9 cellular contexts compared by ENCODE assay signal in genomic region chr5:54469655-54470054, GRCh38. TPM values are rescaled to one million over a fixed set of nuclear protein-coding genes. Genes with fewer than 3 reads are reported as not detected.
A peak's percentile ranks its signal among the peaks of the same experiment; 100 is the strongest.
DNase-seq lines count a peak whose midpoint lies in the region; ATAC-seq and TF ChIP-seq lines count a peak whose summit lies in the region.
"Had no signal": no experiment of that assay in that cellular context is flagged by ENCODE, and none has a peak within 500 bp of the region (broad histone marks: within the 10 kb centered on the region; RNA-seq: fewer than 3 reads in every experiment).

No MANE protein-coding gene starts in this region.

- POLR2A ChIA-PET in CD8-positive, alpha-beta T cell (lab: Charles Lee): no interaction called here

- no peaks in the 10 kb centered on the region for H3K9me3 Mint-ChIP-seq in CD8-positive, alpha-beta T cell
- no peaks in the 10 kb centered on the region for H3K9me3 Mint-ChIP-seq in GM23338

- in situ Hi-C loops in G401 (cut with HindIII; ENCODE audit: low sequenced_read_pairs): no loop called here

- CTCF ChIA-PET in CD8-positive, alpha-beta T cell (lab: Charles Lee): interaction anchor here (0.9 to 3.3 kb wide), 2 partner anchors 13 to 20 kb away, joined by 3 to 18 read pairs; no protein-coding TSS in a partner anchor

- H3K9me2 ChIP-seq in GM23338 (ENCODE audit: insufficient read depth): no peaks in the 10 kb centered on the region

- H3K4me3 Mint-ChIP-seq in CD8-positive, alpha-beta T cell: peak overlapping the region; percentile 56
- H3K4me3 Mint-ChIP-seq in GM23338: no peak overlapping the region
- H3K4me3 Mint-ChIP-seq: activated naive CD8-positive, alpha-beta T cell had no signal

- H3K79me2 ChIP-seq in KMS-11 (ENCODE audit: insufficient read depth, low read depth): no peaks in the 10 kb centered on the region
- H3K79me2 ChIP-seq in GM23338 (replicated peaks; ENCODE audit: insufficient read depth): no peaks in the 10 kb centered on the region

- no peak overlapping the region for H3K4me3 ChIP-seq in CD8-positive, alpha-beta T cell (ENCODE audit: low read depth, low read length)
- H3K4me3 ChIP-seq in KMS-11 (IDR thresholded peaks at IDR 0.05; ENCODE audit: insufficient read depth, low read depth, low read length) (no peak overlapping the region), cardiac muscle cell (no peak overlapping the region), GM23338 (no peak overlapping the region)

- H3K4me1 Mint-ChIP-seq in CD8-positive, alpha-beta T cell (ENCODE audit: low read depth): peaks cover 2% of the 10 kb centered on the region
- no peaks in the 10 kb centered on the region for H3K4me1 Mint-ChIP-seq in GM23338

- H3K27ac Mint-ChIP-seq in CD8-positive, alpha-beta T cell: no peak overlapping the region
- no peak overlapping the region for H3K27ac Mint-ChIP-seq in GM23338
- H3K27ac Mint-ChIP-seq: activated naive CD8-positive, alpha-beta T cell had no signal

- H3K27me3 Mint-ChIP-seq in CD8-positive, alpha-beta T cell (ENCODE audit: low read depth): peaks cover 4% of the 10 kb centered on the region
- no peaks in the 10 kb centered on the region for H3K27me3 Mint-ChIP-seq in GM23338 (ENCODE audit: insufficient read depth, low read depth, poor library complexity)

- no peaks in the 10 kb centered on the region for H3K4me1 ChIP-seq in CD8-positive, alpha-beta T cell (ENCODE audit: insufficient read depth, low read length)
- peaks cover 28% of the 10 kb centered on the region for H3K4me1 ChIP-seq in KMS-11 (ENCODE audit: low read depth, poor library complexity, severe bottlenecking)
- peaks cover 36% of the 10 kb centered on the region for H3K4me1 ChIP-seq in cardiac muscle cell (ENCODE audit: low read depth)
- no peaks in the 10 kb centered on the region for H3K4me1 ChIP-seq in GM23338 (ENCODE audit: insufficient read depth)

- no peak for DNase-seq in CD8-positive, alpha-beta T cell
- peak in 1 of 2 donors; percentile 21 for DNase-seq in cardiac muscle cell (ENCODE audit: low read depth in 1 of 2, low spot score in 1 of 2)
- no peak for DNase-seq in SKM-1 (lab: John Stamatoyannopoulos, UW; ENCODE audit: unreplicated experiment)
- no peak for DNase-seq in GM23338 (ENCODE audit: low spot score)
- no peak for DNase-seq in NCI-H82 treated with DMSO at 0.1 percent for 48 hours (lab: John Stamatoyannopoulos, UW; ENCODE audit: unreplicated experiment)
- no peak for DNase-seq in G401 (ENCODE audit: low spot score)

- H3K27ac ChIP-seq in CD8-positive, alpha-beta T cell (ENCODE audit: low read depth, low read length): no peak overlapping the region
- H3K27ac ChIP-seq in KMS-11 (peak overlapping the region; percentile 65), cardiac muscle cell (peak overlapping the region; percentile 72), GM23338 (ENCODE audit: low read depth) (no peak overlapping the region)

- no peaks in the 10 kb centered on the region for H3K9me3 ChIP-seq in CD8-positive, alpha-beta T cell (ENCODE audit: low read length)
- H3K9me3 ChIP-seq in cardiac muscle cell (ENCODE audit: low read depth): no peaks in the 10 kb centered on the region

- ATAC-seq in CD8-positive, alpha-beta T cell: no peak
- ATAC-seq in GM21367 (IDR thresholded peaks at IDR 0.05; ENCODE audit: unreplicated experiment) (peak; percentile 83), GM23338 (no peak)

- intact Hi-C loops in CD8-positive, alpha-beta T cell (cut with DNase I, micrococcal nuclease): loop anchor here in 1 of 2 experiments (10.0 kb wide), 1 partner anchor 1935 kb away; no protein-coding TSS in a partner anchor

- H3K4me2 ChIP-seq in KMS-11: peak overlapping the region; percentile 96
- H3K4me2 ChIP-seq in GM23338: no peak overlapping the region

- H3F3A ChIP-seq in GM23338 (replicated peaks; ENCODE audit: low read depth): no peaks in the 10 kb centered on the region

- no peak for TF ChIP-seq CTCF in CD8-positive, alpha-beta T cell (IDR thresholded peaks at IDR 0.05)
- TF ChIP-seq CTCF in KMS-11 (conservative IDR thresholded peaks at IDR 0.05; ENCODE audit: low read depth, low read length) (no peak), cardiac muscle cell (IDR thresholded peaks at IDR 0.05; ENCODE audit: low read depth, low read length) (no peak), GM23338 (conservative IDR thresholded peaks at IDR 0.05; ENCODE audit: low read depth in 2 of 2) (no peak)

- peak overlapping the region; percentile 91 for H2AFZ ChIP-seq in KMS-11 (ENCODE audit: low read depth)
- no peak overlapping the region; the same call in 1 of the 2 replicates for H2AFZ ChIP-seq in GM23338

- H3K27me3 ChIP-seq in CD8-positive, alpha-beta T cell (ENCODE audit: insufficient read depth, low read length): no peaks in the 10 kb centered on the region
- H3K27me3 ChIP-seq in KMS-11 (ENCODE audit: insufficient read depth, low read depth): no peaks in the 10 kb centered on the region
- no peaks in the 10 kb centered on the region for H3K27me3 ChIP-seq in cardiac muscle cell
- no peaks in the 10 kb centered on the region for H3K27me3 ChIP-seq in GM23338 (ENCODE audit: insufficient read depth)

- no peaks in the 10 kb centered on the region for H3K36me3 Mint-ChIP-seq in CD8-positive, alpha-beta T cell
- no peaks in the 10 kb centered on the region for H3K36me3 Mint-ChIP-seq in GM23338 (ENCODE audit: low read depth)
- H3K36me3 Mint-ChIP-seq: activated naive CD8-positive, alpha-beta T cell had no signal

- H3K36me3 ChIP-seq in CD8-positive, alpha-beta T cell (ENCODE audit: insufficient read depth, low read length): no peaks in the 10 kb centered on the region
- H3K36me3 ChIP-seq in KMS-11 (ENCODE audit: insufficient read depth) (no peaks in the 10 kb centered on the region), cardiac muscle cell (no peaks in the 10 kb centered on the region), GM23338 (ENCODE audit: insufficient read depth) (no peaks in the 10 kb centered on the region)

- peak overlapping the region; percentile 80 for H3K9ac ChIP-seq in KMS-11

- H4K20me1 ChIP-seq in KMS-11 (ENCODE audit: insufficient read depth) (no peaks in the 10 kb centered on the region), GM23338 (replicated peaks; ENCODE audit: insufficient read depth) (no peaks in the 10 kb centered on the region)

TF ChIP-seq in GM23338, 12 proteins besides CTCF, POLR2A, EP300 and RAD21 (continues in another document):
- TF ChIP-seq REST (IDR thresholded peaks at IDR 0.05; ENCODE audit: unreplicated experiment) (no peak), EZH2phosphoT487 (IDR thresholded peaks at IDR 0.05; ENCODE audit: unreplicated experiment) (no peak), POLR2AphosphoS5 (IDR thresholded peaks at IDR 0.05; ENCODE audit: low read depth) (no peak), ZNF331 (CRISPR knock-in tag; IDR thresholded peaks at IDR 0.05; ENCODE audit: low read depth) (no peak), STAT1 (IDR thresholded peaks at IDR 0.05; ENCODE audit: unreplicated experiment) (no peak)

RNA-seq across cellular contexts. Expression of gene HSPB3, which starts 14.2 kb away (rescaled TPM):
- not detected for total RNA-seq in CD8-positive, alpha-beta T cell
- 45.4 and 79.4 TPM in 2 replicates for total RNA-seq in cardiac muscle cell
- polyA plus RNA-seq in cardiac muscle cell: 51.7 and 57.3 TPM in 2 replicates
- total RNA-seq in GM23338 (2014; rRNA removed; shearing (Covaris generic)): not detected in 2 replicates
- not detected in 2 replicates for polyA plus RNA-seq in GM23338 (2016; fragmentation: Nextera tagmentation; extraction: Ambion mirVana)
- total RNA-seq in G401 (2014; rRNA removed; shearing (Covaris generic)): not detected in 2 replicates

RNA-seq across cellular contexts. Expression of gene SNX18, which starts 47.9 kb away (rescaled TPM):
- total RNA-seq in CD8-positive, alpha-beta T cell: 10 to 100 TPM; 12.7 to 12.9 TPM
- total RNA-seq in cardiac muscle cell: 108 and 120 TPM in 2 replicates
- polyA plus RNA-seq in cardiac muscle cell (8.7 and 15.6 TPM in 2 replicates), GM23338 (2016; fragmentation: Nextera tagmentation; extraction: Ambion mirVana) (4.7 and 5.3 TPM in 2 replicates)
- total RNA-seq in GM23338 (2014; rRNA removed; shearing (Covaris generic)): 23.7 and 33.0 TPM in 2 replicates
- 10.9 and 17.4 TPM in 2 replicates for total RNA-seq in G401 (2014; rRNA removed; shearing (Covaris generic))

Comparison
In these comparisons a context has a peak if more than half of its experiments do, and no peak if none do; other contexts are left out.
1. H3K27ac ChIP-seq: peak in KMS-11 (single experiment) and cardiac muscle cell (single experiment); none in CD8-positive, alpha-beta T cell (single experiment) and GM23338 (single experiment).
2. RNA of gene HSPB3, which starts 14.2 kb away (total RNA-seq): 45.4 to 79.4 TPM in cardiac muscle cell; not detected in CD8-positive, alpha-beta T cell, not detected in GM23338 and not detected in G401; every median in the first group is over 10 times any median in the second.